Comparison of ENCODE assay signal across 16 cellular contexts in the genomic region with DNA sequence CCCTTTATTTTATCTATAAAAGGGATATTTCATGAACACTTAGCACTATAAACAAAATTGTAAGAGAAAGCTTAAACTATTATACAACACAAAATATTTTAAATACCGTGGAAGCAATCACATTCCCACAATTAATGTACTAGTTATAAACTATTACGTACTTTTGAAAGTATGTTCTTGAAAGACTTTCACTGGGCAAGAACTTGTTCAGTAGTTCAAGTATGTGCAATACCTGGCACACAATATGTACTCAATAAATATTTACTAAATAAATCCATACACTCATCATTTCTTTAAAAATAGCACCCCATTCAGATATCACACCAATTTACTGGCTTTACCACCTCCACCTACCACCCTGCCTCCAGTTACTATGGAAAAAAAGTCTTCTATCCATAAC.
DNase-seq lines count a peak whose midpoint lies in the region; TF ChIP-seq lines count a peak whose summit lies in the region.
"Had no signal": no experiment of that assay in that cellular context is flagged by ENCODE, and none has a peak within 500 bp of the region (broad histone marks: within the 10 kb centered on the region; RNA-seq: fewer than 3 reads in every experiment).

No MANE protein-coding gene starts in this region.

- no peaks in the 10 kb centered on the region for H3K79me2 ChIP-seq in SU-DHL-6 (ENCODE audit: insufficient read depth, low read length)

- H3K36me3 ChIP-seq in SU-DHL-6 (ENCODE audit: low read length): no peaks in the 10 kb centered on the region
- H3K36me3 ChIP-seq: BLaER1 treated with 17β-estradiol and CSF1 and Interleukin-3, amounts not matched to agents 10 nM and 100 nM; HAP-1 had no signal

- no peaks in the 10 kb centered on the region for H3K9me2 ChIP-seq in SU-DHL-6 (replicated peaks; ENCODE audit: insufficient read depth, low read length)

- H3K4me2 ChIP-seq in SU-DHL-6 (ENCODE audit: low read depth, low read length, poor library complexity, severe bottlenecking): peak overlapping the region; percentile 3
- H3K4me2 ChIP-seq: A549 had no signal

- no peak overlapping the region for H2AFZ ChIP-seq in SU-DHL-6 (ENCODE audit: low read depth, low read length, severe bottlenecking)

- no peak overlapping the region for H3K9ac ChIP-seq in SU-DHL-6 (ENCODE audit: low read length)
- H3K9ac ChIP-seq: BLaER1 treated with 17β-estradiol and CSF1 and Interleukin-3, amounts not matched to agents 10 nM and 100 nM had no signal

- no peak for TF ChIP-seq CTCF in SU-DHL-6 (IDR thresholded peaks at IDR 0.05; ENCODE audit: insufficient read depth, low read length, poor library complexity, severe bottlenecking)

- DNase-seq in EH (ENCODE audit: low read depth) (peak; percentile 9), iris pigment epithelial cell (ENCODE audit: low read depth) (peak; percentile 24), activated T-cell treated with anti-CD3 and anti-CD28 coated beads for 4 hours (no peak), NCI-H1092 (lab: John Stamatoyannopoulos, UW) (no peak), CD1c-positive myeloid dendritic cell (ENCODE audit: extremely low spot score) (no peak), T-helper 2 cell (no peak)
- DNase-seq: Calu3; CD4-positive, alpha-beta T cell; DMS 273 treated with DMSO at 0.1 percent for 48 hours; EL; GDM1; KBM-7 had no signal

- H3K4me3 ChIP-seq in SU-DHL-6 (ENCODE audit: insufficient read depth, low read length, poor library complexity, severe bottlenecking): no peak overlapping the region
- H3K4me3 ChIP-seq: A549; BLaER1 treated with 17β-estradiol and CSF1 and Interleukin-3, amounts not matched to agents 10 nM and 100 nM; HAP-1 had no signal

- H3F3A ChIP-seq in SU-DHL-6 (ENCODE audit: insufficient read depth): no peaks in the 10 kb centered on the region

- H4K20me1 ChIP-seq in SU-DHL-6 (ENCODE audit: low read depth, low read length): no peaks in the 10 kb centered on the region
- H4K20me1 ChIP-seq: BLaER1 treated with 17β-estradiol and CSF1 and Interleukin-3, amounts not matched to agents 10 nM and 100 nM had no signal

- H3K27ac ChIP-seq in SU-DHL-6 (ENCODE audit: low read depth, low read length): no peak overlapping the region
- H3K27ac ChIP-seq: A549; BLaER1 treated with 17β-estradiol and CSF1 and Interleukin-3, amounts not matched to agents 10 nM and 100 nM had no signal

- H3K9me3 ChIP-seq in SU-DHL-6 (ENCODE audit: insufficient read depth, low read length): peaks cover 6% of the 10 kb centered on the region; the same call in 1 of the 2 replicates
- H3K9me3 ChIP-seq: A549, HAP-1 had no signal

- H3K27me3 ChIP-seq in SU-DHL-6 (ENCODE audit: low read length): no peaks in the 10 kb centered on the region
- H3K27me3 ChIP-seq: BLaER1 treated with 17β-estradiol and CSF1 and Interleukin-3, amounts not matched to agents 10 nM and 100 nM had no signal

Comparison
In these comparisons a context has a peak if more than half of its experiments do, and no peak if none do; other contexts are left out.
1. DNase-seq: peak in EH (single experiment) and iris pigment epithelial cell (single experiment); none in activated T-cell treated with anti-CD3 and anti-CD28 coated beads for 4 hours (single experiment), NCI-H1092 (single experiment), CD1c-positive myeloid dendritic cell (single experiment) and T-helper 2 cell (0 of 5).